ENCODE assay signal across 8 cellular contexts in genomic region chr17:79741751-79742588, GRCh38. TPM values are rescaled to one million over a fixed set of nuclear protein-coding genes. Genes with fewer than 3 reads are reported as not detected.
DNase-seq lines count a peak whose midpoint lies in the region; ATAC-seq and TF ChIP-seq lines count a peak whose summit lies in the region.

No MANE protein-coding gene starts in this region.

- H3K4me3 Mint-ChIP-seq in HFFc6 = no peak overlapping the region

- H4K20me1 ChIP-seq in BLaER1 = no peaks in the 10 kb centered on the region

- H3K9me3 Mint-ChIP-seq in HFFc6 = no peaks in the 10 kb centered on the region

- no peak overlapping the region for H3K27ac ChIP-seq in BLaER1

- H3K9me3 ChIP-seq in BLaER1 = no peaks in the 10 kb centered on the region

- H3K27me3 ChIP-seq in BLaER1 = peaks cover 8% of the 10 kb centered on the region

- TF ChIP-seq CTCF in HFFc6 (IDR thresholded peaks at IDR 0.05) = peak; percentile 93

- TF ChIP-seq POLR2A in erythroblast (IDR thresholded peaks at IDR 0.05; ENCODE audit: low read length) = no peak

- peak overlapping the region; percentile 62 for H3K4me3 ChIP-seq in BLaER1

- no peak overlapping the region for H3K27ac Mint-ChIP-seq in HFFc6

- no peak overlapping the region for H3K9ac ChIP-seq in BLaER1

- peaks cover 63% of the 10 kb centered on the region for H3K27me3 Mint-ChIP-seq in HFFc6 (ENCODE audit: insufficient read depth)

- DNase-seq in HFFc6 (peak; percentile 31), NOMO-1 treated with DMSO at 0.1 percent for 48 hours (lab: John Stamatoyannopoulos, UW; ENCODE audit: unreplicated experiment) (peak; percentile 19), erythroblast (lab: John Stamatoyannopoulos, UW) (peak; percentile 50 to 74), mucosa of gallbladder (ENCODE audit: low spot score) (peak; percentile 70)
- DNase-seq in activated CD8-positive, alpha-beta memory T cell treated with anti-CD3 and anti-CD28 coated beads, Interleukin-2, amount 50 U/mL, for 48 hours = peak; percentile 91
- DNase-seq in stimulated activated CD8-positive, alpha-beta memory T cell treated with anti-CD3 and anti-CD28 coated beads, Interleukin-4, amount 100 ng/mL, for 48 hours = peak; percentile 84

- no peaks in the 10 kb centered on the region for H3K36me3 ChIP-seq in BLaER1

- peaks cover 46% of the 10 kb centered on the region for H3K4me1 ChIP-seq in BLaER1

- H3K4me2 ChIP-seq in BLaER1 = peak overlapping the region; percentile 97

- no peak for ATAC-seq in HG03108 (IDR thresholded peaks at IDR 0.05; ENCODE audit: unreplicated experiment)

- no peaks in the 10 kb centered on the region for H3K36me3 Mint-ChIP-seq in HFFc6 (ENCODE audit: low read depth)

- H3K4me1 Mint-ChIP-seq in HFFc6 (ENCODE audit: low read depth) = peaks cover 12% of the 10 kb centered on the region; the same call in 1 of the 2 replicates

RNA-seq across cellular contexts. Expression of gene ENPP7, which starts 11.2 kb away (rescaled TPM):
- total RNA-seq in HFFc6 (2021; fragmentation: NEBNext Ultra II Directional; extraction: Animal tissue kit (Norgen Biotek cat#: 25700)) = not detected
- total RNA-seq in mucosa of gallbladder = 0.23 TPM

RNA-seq across cellular contexts. Expression of gene CBX2, which starts 36.0 kb away (rescaled TPM):
- 1 to 10 TPM in 5 of 6 experiments, under 1 TPM in 1; 0.75 to 2.0 (median 1.4) TPM for total RNA-seq in HFFc6 (2021; fragmentation: NEBNext Ultra II Directional; extraction: Animal tissue kit (Norgen Biotek cat#: 25700))
- total RNA-seq in mucosa of gallbladder = 1.2 TPM

RNA-seq across cellular contexts. Expression of gene CBX8, which starts 54.9 kb away (rescaled TPM):
- 10 to 100 TPM in 1 of 6 experiments, 1 to 10 TPM in 5; 6.0 to 10.6 (median 8.1) TPM for total RNA-seq in HFFc6 (2021; fragmentation: NEBNext Ultra II Directional; extraction: Animal tissue kit (Norgen Biotek cat#: 25700))
- 9.7 TPM for total RNA-seq in mucosa of gallbladder

Comparison
In these comparisons a context has a peak if more than half of its experiments do, and no peak if none do; other contexts are left out.
1. DNase-seq: peak in every context shown above with its lines; median percentile 91 in activated CD8-positive, alpha-beta memory T cell treated with anti-CD3 and anti-CD28 coated beads, Interleukin-2, amount 50 U/mL, for 48 hours; 84 in stimulated activated CD8-positive, alpha-beta memory T cell treated with anti-CD3 and anti-CD28 coated beads, Interleukin-4, amount 100 ng/mL, for 48 hours; 70 in mucosa of gallbladder; 62 in erythroblast; 31 in HFFc6; 19 in NOMO-1 treated with DMSO at 0.1 percent for 48 hours.